ENCODE assay signal across 10 cellular contexts in the genomic region with DNA sequence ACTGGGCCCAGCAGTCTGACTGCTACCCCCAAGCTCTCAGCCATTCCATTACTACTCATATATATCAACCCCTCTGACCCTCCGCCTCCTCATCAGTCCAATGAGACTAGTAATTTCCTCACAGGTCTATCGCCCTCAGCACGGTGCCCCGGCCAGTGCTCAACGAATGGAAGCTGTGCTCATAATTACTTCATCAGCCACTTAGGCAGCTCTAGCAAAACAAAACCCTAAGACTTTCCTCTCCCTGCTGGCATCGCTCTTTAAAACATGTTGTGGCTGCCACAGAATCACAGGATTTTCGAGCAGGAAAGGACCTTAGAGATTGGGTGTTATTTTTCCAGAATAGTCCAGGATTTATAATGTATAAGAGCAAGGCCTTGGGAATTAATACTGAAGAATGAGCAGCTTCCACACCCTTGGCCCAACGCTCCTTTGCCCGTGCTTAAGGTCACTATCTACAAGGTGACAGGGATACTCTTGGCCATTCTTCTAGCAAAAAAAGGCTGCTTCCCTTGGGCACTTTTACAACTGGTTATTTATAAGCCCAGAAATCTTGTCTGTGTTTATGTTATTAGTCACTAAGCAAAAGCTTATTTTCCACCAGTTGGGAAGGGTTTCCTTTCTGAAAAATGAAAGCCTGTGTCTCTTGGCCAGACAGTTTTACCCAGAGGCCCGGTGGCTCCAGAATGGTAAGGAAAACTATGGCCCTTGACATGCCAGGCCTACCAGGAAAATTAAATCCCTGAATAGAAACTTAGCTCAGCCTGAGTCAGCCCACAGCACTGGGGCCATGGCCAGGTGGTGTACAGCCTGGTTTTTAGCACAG. TPM values are rescaled to one million over a fixed set of nuclear protein-coding genes. Genes with fewer than 3 reads are reported as not detected.
A peak's percentile ranks its signal among the peaks of the same experiment; 100 is the strongest.
DNase-seq lines count a peak whose midpoint lies in the region; ATAC-seq and TF ChIP-seq lines count a peak whose summit lies in the region.
"Had no signal": no experiment of that assay in that cellular context is flagged by ENCODE, and none has a peak within 500 bp of the region (broad histone marks: within the 10 kb centered on the region; RNA-seq: fewer than 3 reads in every experiment).

No MANE protein-coding gene starts in this region.

- no peak overlapping the region for H3K23ac ChIP-seq in mesendoderm (ENCODE audit: low read length)

- no peak overlapping the region for H3K9ac ChIP-seq in PC-3 (ENCODE audit: low read length)
- no peak overlapping the region for H3K9ac ChIP-seq in mesendoderm (ENCODE audit: low read length)

- H3K79me2 ChIP-seq in PC-3 (ENCODE audit: low read length) (no peaks in the 10 kb centered on the region), mesendoderm (ENCODE audit: control insufficient read depth, insufficient read depth, low read length) (peaks cover 60% of the 10 kb centered on the region)

- H2AK5ac ChIP-seq in mesendoderm (ENCODE audit: low read length) = no peak overlapping the region

- H3K27me3 ChIP-seq in PC-3 (ENCODE audit: low read length) (no peaks in the 10 kb centered on the region), mesendoderm (ENCODE audit: insufficient read depth, low read length, poor library complexity) (no peaks in the 10 kb centered on the region), upper lobe of left lung (no peaks in the 10 kb centered on the region)

- intact Hi-C loops in PC-3 (cut with micrococcal nuclease) = loop anchor here (2.0 kb wide), 1 partner anchor 46 kb away; no protein-coding TSS in a partner anchor

- peaks cover 38% of the 10 kb centered on the region for H3K4me1 ChIP-seq in PC-3 (ENCODE audit: insufficient read depth, low read length)
- no peaks in the 10 kb centered on the region for H3K4me1 ChIP-seq in mesendoderm (ENCODE audit: control insufficient read depth, low read depth, low read length)
- peaks cover 0 to 6% (median 0%) of the 10 kb centered on the region in 4 donors for H3K4me1 ChIP-seq in upper lobe of left lung

- peaks cover 36% of the 10 kb centered on the region for H3K79me1 ChIP-seq in mesendoderm (ENCODE audit: low read length)

- H3K36me3 ChIP-seq in PC-3 (ENCODE audit: low read depth, low read length) (no peaks in the 10 kb centered on the region), mesendoderm (ENCODE audit: control insufficient read depth, insufficient read depth, low read length) (no peaks in the 10 kb centered on the region), upper lobe of left lung (no peaks in the 10 kb centered on the region)

- H3K9me2 ChIP-seq in PC-3 (replicated peaks; ENCODE audit: low read length) = no peaks in the 10 kb centered on the region

- H3K4me3 ChIP-seq in PC-3 (ENCODE audit: low read length) (no peak overlapping the region), epithelial cell of esophagus (ENCODE audit: low read length) (no peak overlapping the region), mesendoderm (ENCODE audit: low read length) (no peak overlapping the region), upper lobe of left lung (no peak overlapping the region)

- H2BK15ac ChIP-seq in mesendoderm (replicated peaks; ENCODE audit: low read depth) = peak overlapping the region; percentile 23

- no peaks in the 10 kb centered on the region for H3F3A ChIP-seq in PC-3 (ENCODE audit: low read length, unreplicated experiment)

- DNase-seq in PC-3 = peak; percentile 80
- peak; percentile 31 for DNase-seq in epithelial cell of esophagus (ENCODE audit: low read depth)
- no peak for DNase-seq in mesendoderm
- DNase-seq in upper lobe of left lung = no peak
- no peak for DNase-seq in cortex of kidney (lab: John Stamatoyannopoulos, UW)
- no peak for DNase-seq in NCI-H748 treated with DMSO at 0.1 percent for 48 hours (lab: John Stamatoyannopoulos, UW)
- no peak for DNase-seq in UCSD-AML1 (lab: John Stamatoyannopoulos, UW; ENCODE audit: unreplicated experiment)
- DNase-seq: NCI-H526 had no signal

- CTCF ChIA-PET in PC-3 (lab: Charles Lee) = interaction anchor here (0.6 kb wide), 1 partner anchor 18 kb away, joined by 3 read pairs; no protein-coding TSS in a partner anchor

- H3K4ac ChIP-seq in mesendoderm (ENCODE audit: low read depth, low read length) = no peak overlapping the region

- H4K8ac ChIP-seq in mesendoderm (ENCODE audit: low read depth, low read length) = no peak overlapping the region

- no peak overlapping the region for H2AFZ ChIP-seq in PC-3 (ENCODE audit: low read length)

- H4K5ac ChIP-seq in mesendoderm (ENCODE audit: low read length) = no peak overlapping the region

- H3K9me3 ChIP-seq in PC-3 (ENCODE audit: low read length) = no peaks in the 10 kb centered on the region
- H3K9me3 ChIP-seq in upper lobe of left lung = no peaks in the 10 kb centered on the region

- no CpG with 5 or more reads among the region's 10 CpGs for WGBS in mesendoderm (ENCODE audit: extremely low coverage, insufficient coverage, low lambda C conversion rate)
- 74 to 75% methylated on average over 10 of the region's 10 CpGs for WGBS in upper lobe of left lung, 2 donors

- no peak for TF ChIP-seq POLR2A in upper lobe of left lung (IDR thresholded peaks at IDR 0.05)

- no peak for TF ChIP-seq CTCF in PC-3 (conservative IDR thresholded peaks at IDR 0.05; ENCODE audit: low read depth, low read length)
- no peak for TF ChIP-seq CTCF in epithelial cell of esophagus (IDR thresholded peaks at IDR 0.05; ENCODE audit: insufficient read depth, low read depth, low read length, missing control alignments)
- TF ChIP-seq CTCF in upper lobe of left lung (IDR thresholded peaks at IDR 0.05) = no peak

- no TSS peak for BruUV-seq in PC-3 (replicated peaks; lab: Mats Ljungman, UMichigan)

- POLR2A ChIA-PET in PC-3 (lab: Charles Lee; ENCODE audit: unreplicated experiment) = interaction anchor here (0.6 kb wide), 1 partner anchor 16 kb away, joined by 3 read pairs; no protein-coding TSS in a partner anchor

- no peaks in the 10 kb centered on the region for H4K20me1 ChIP-seq in PC-3 (ENCODE audit: low read length)

- no peak overlapping the region for H3K18ac ChIP-seq in mesendoderm (ENCODE audit: low read length)

- ATAC-seq in PC-3 (peak; percentile 75), upper lobe of left lung (ENCODE audit: low FRiP score in 2 of 2) (peak in 1 of 2 donors; percentile 55), HG03342 (IDR thresholded peaks at IDR 0.05; ENCODE audit: unreplicated experiment) (no peak)
- ATAC-seq: natural killer cell treated with Interleukin-12 subunit alpha and Interleukin-12 subunit beta and Interleukin-15 and Interleukin-18, amount 100 ng/mL, for 72 hours had no signal

- peak overlapping the region; percentile 18 for H3K4me2 ChIP-seq in PC-3 (ENCODE audit: low read length)
- H3K4me2 ChIP-seq in mesendoderm (ENCODE audit: low read length) = no peak overlapping the region

- TF ChIP-seq EP300 in upper lobe of left lung (IDR thresholded peaks at IDR 0.05) = no peak

- no peak overlapping the region for H2BK120ac ChIP-seq in mesendoderm (ENCODE audit: low read depth, low read length)

- peak overlapping the region; percentile 15 for H2BK5ac ChIP-seq in mesendoderm (ENCODE audit: low read length)

- H3K56ac ChIP-seq in mesendoderm (ENCODE audit: low read length) = peak overlapping the region; percentile 64

- H3K27ac ChIP-seq in PC-3 (ENCODE audit: low read length) = peak overlapping the region; percentile 63
- no peak overlapping the region for H3K27ac ChIP-seq in mesendoderm (ENCODE audit: low read depth, low read length)
- peak overlapping the region; percentile 33 to 74 (median 56) for H3K27ac ChIP-seq in upper lobe of left lung

RNA-seq across cellular contexts. Expression of a gene that starts 48.0 kb away (rescaled TPM):
- total RNA-seq in PC-3 (2014; rRNA removed) = 9.8 and 11.0 TPM in 2 replicates
- polyA plus RNA-seq in mesendoderm (2013, experiment 1 of 2) = 22.4 TPM
- 22.1 TPM for polyA plus RNA-seq in mesendoderm (2013, experiment 2 of 2)
- 10 to 100 TPM in 4 of 6 donors, 1 to 10 TPM in 2; 7.1 to 28.7 (median 10.9) TPM for total RNA-seq in upper lobe of left lung

Comparison
In these comparisons a context has a peak if more than half of its experiments do, and no peak if none do; other contexts are left out.
1. DNase-seq: peak in PC-3 (single experiment) and epithelial cell of esophagus (single experiment); none in mesendoderm (single experiment), upper lobe of left lung (0 of 2), cortex of kidney (single experiment), NCI-H748 treated with DMSO at 0.1 percent for 48 hours (single experiment) and UCSD-AML1 (single experiment).